ENCODE assay signal across 21 cellular contexts in the genomic region with DNA sequence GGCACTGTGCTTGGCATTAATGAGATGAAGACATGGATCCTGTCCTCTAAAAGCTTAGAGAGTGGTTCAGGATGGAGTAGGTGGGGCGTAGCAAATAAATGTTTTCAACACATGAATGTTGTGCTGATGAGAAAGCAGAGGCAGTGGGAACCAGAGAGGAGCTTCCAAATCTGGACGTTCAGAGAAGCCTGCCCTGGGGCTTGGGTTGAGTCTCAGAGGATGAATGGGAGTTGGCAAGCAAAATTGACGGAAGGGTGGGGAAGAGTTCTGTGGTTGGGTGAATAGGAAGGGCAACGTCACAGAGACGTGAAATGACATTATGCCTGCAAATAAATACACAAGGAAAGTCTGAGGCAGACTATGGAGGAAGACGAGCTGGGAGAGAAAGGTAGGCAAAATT.
"Had no signal": no experiment of that assay in that cellular context is flagged by ENCODE, and none has a peak within 500 bp of the region (broad histone marks: within the 10 kb centered on the region; RNA-seq: fewer than 3 reads in every experiment).

No MANE protein-coding gene starts in this region.

- H3K4me1 ChIP-seq: sigmoid colon had no signal

- H3K4me3 Mint-ChIP-seq: activated naive CD4-positive, alpha-beta T cell treated with anti-CD3 and anti-CD28 coated beads, Interleukin-2, amount 10 ng/mL, durations not matched to agents 7 days and 5 days; activated naive CD8-positive, alpha-beta T cell treated with anti-CD3 and anti-CD28 coated beads, Interleukin-2, amount 50 U/mL, for 24 hours; activated T-cell treated with anti-CD3 and anti-CD28 coated beads, Interleukin-2, amount 50 U/mL, for 4 hours; dendritic cell treated with granulocyte-macrophage colony-stimulating factor and Interleukin-4, amounts not matched to agents 40 ng/mL and 50 ng/mL, for 4 days; naive B cell; T-helper 17 cell had no signal

- H3K36me3 ChIP-seq: sigmoid colon, upper lobe of left lung had no signal

- H3K9me3 Mint-ChIP-seq: activated naive CD4-positive, alpha-beta T cell treated with anti-CD3 and anti-CD28 coated beads, Interleukin-2, amount 10 ng/mL, durations not matched to agents 7 days and 5 days; activated naive CD8-positive, alpha-beta T cell treated with anti-CD3 and anti-CD28 coated beads, Interleukin-2, amount 50 U/mL, for 24 hours; activated T-cell treated with anti-CD3 and anti-CD28 coated beads, Interleukin-2, amount 50 U/mL, for 4 hours; dendritic cell treated with granulocyte-macrophage colony-stimulating factor and Interleukin-4, amounts not matched to agents 40 ng/mL and 50 ng/mL, for 4 days had no signal

- H3K27me3 Mint-ChIP-seq: activated naive CD4-positive, alpha-beta T cell treated with anti-CD3 and anti-CD28 coated beads, Interleukin-2, amount 10 ng/mL, durations not matched to agents 7 days and 5 days; activated naive CD8-positive, alpha-beta T cell treated with anti-CD3 and anti-CD28 coated beads, Interleukin-2, amount 50 U/mL, for 24 hours; dendritic cell treated with granulocyte-macrophage colony-stimulating factor and Interleukin-4, amounts not matched to agents 40 ng/mL and 50 ng/mL, for 4 days; naive B cell; T-helper 17 cell had no signal

- DNase-seq: activated CD4-positive, alpha-beta T cell treated with anti-CD3 and anti-CD28 coated beads for 4 hours; activated CD4-positive, alpha-beta T cell treated with anti-CD3 and anti-CD28 coated beads, Interleukin-2, amount 50 U/mL, for 48 hours; activated CD4-positive, CD25-positive, alpha-beta regulatory T cell; activated CD8-positive, alpha-beta memory T cell treated with anti-CD3 and anti-CD28 coated beads, Interleukin-2, amount 50 U/mL, for 48 hours; activated naive CD4-positive, alpha-beta T cell treated with anti-CD3 and anti-CD28 coated beads, Interleukin-2, amount 10 ng/mL, durations not matched to agents 7 days and 5 days; activated naive CD8-positive, alpha-beta T cell treated with anti-CD3 and anti-CD28 coated beads, Interleukin-2, amount 50 U/mL, for 24 hours; activated T-cell treated with anti-CD3 and anti-CD28 coated beads, Interleukin-2, amount 50 U/mL, for 4 hours; caudate nucleus; effector CD8-positive, alpha-beta T cell; kidney; naive B cell; nucleus accumbens; sigmoid colon; stimulated activated CD4-positive, alpha-beta T cell treated with anti-CD3 and anti-CD28 coated beads, Interleukin-4, amount 100 ng/mL, for 1 hour; stimulated activated naive CD4-positive, alpha-beta T cell; SW 1271; T-helper 17 cell; upper lobe of left lung had no signal

- ATAC-seq: activated naive CD8-positive, alpha-beta T cell treated with anti-CD3 and anti-CD28 coated beads, Interleukin-2, amount 50 U/mL, for 24 hours; activated T-cell treated with anti-CD3 and anti-CD28 coated beads, Interleukin-2, amount 50 U/mL, for 4 hours; T-helper 17 cell had no signal

- H3K9me3 ChIP-seq: sigmoid colon, upper lobe of left lung had no signal

- H3K4me3 ChIP-seq: lung, sigmoid colon, smooth muscle cell, upper lobe of left lung had no signal

- H3K27ac ChIP-seq: sigmoid colon, upper lobe of left lung had no signal

- H3K27ac Mint-ChIP-seq: activated naive CD4-positive, alpha-beta T cell treated with anti-CD3 and anti-CD28 coated beads, Interleukin-2, amount 10 ng/mL, durations not matched to agents 7 days and 5 days; activated naive CD8-positive, alpha-beta T cell treated with anti-CD3 and anti-CD28 coated beads, Interleukin-2, amount 50 U/mL, for 24 hours; dendritic cell treated with granulocyte-macrophage colony-stimulating factor and Interleukin-4, amounts not matched to agents 40 ng/mL and 50 ng/mL, for 4 days; T-helper 17 cell had no signal

- H3K4me2 ChIP-seq: smooth muscle cell had no signal

- H3K27me3 ChIP-seq: sigmoid colon, upper lobe of left lung had no signal
